In genomic region chr3:144112437-144112836, GRCh38 we compare ENCODE assay signal across 10 cellular contexts.
"Had no signal": no experiment of that assay in that cellular context is flagged by ENCODE, and none has a peak within 500 bp of the region (broad histone marks: within the 10 kb centered on the region; RNA-seq: fewer than 3 reads in every experiment).

No MANE protein-coding gene starts in this region.

- H3K36me3 ChIP-seq: upper lobe of right lung had no signal

- H3K27me3 ChIP-seq: upper lobe of right lung had no signal

- DNase-seq: activated CD4-positive, alpha-beta memory T cell treated with anti-CD3 and anti-CD28 coated beads for 36 hours; activated gamma-delta T cell treated with Interleukin-2 at 50 U/mL for 16 hours; activated naive CD8-positive, alpha-beta T cell treated with anti-CD3 and anti-CD28 coated beads for 36 hours; activated T-cell treated with anti-CD3 and anti-CD28 coated beads, Interleukin-2, amount 50 U/mL, for 72 hours; left colon; stimulated activated CD4-positive, alpha-beta T cell treated with anti-CD3 and anti-CD28 coated beads, Interleukin-2, amount 100 ng/mL, for 48 hours; stimulated activated CD8-positive, alpha-beta memory T cell treated with anti-CD3 and anti-CD28 coated beads, Interleukin-4, amount 100 ng/mL, for 48 hours; stimulated activated naive CD8-positive, alpha-beta T cell treated with anti-CD3 and anti-CD28 coated beads, Interleukin-15, Interleukin-2, amounts not matched to agents 100 U/mL and 50 U/mL, for 24 hours; upper lobe of right lung had no signal

- H3K4me3 ChIP-seq: upper lobe of right lung had no signal

- H3K27ac ChIP-seq: upper lobe of right lung had no signal

- ATAC-seq: activated T-cell treated with anti-CD3 and anti-CD28 coated beads, Interleukin-2, amount 50 U/mL, for 72 hours; left colon; natural killer cell treated with Interleukin-12 subunit alpha and Interleukin-12 subunit beta and Interleukin-15 and Interleukin-18, amount 100 ng/mL, for 72 hours; stimulated activated naive CD8-positive, alpha-beta T cell treated with anti-CD3 and anti-CD28 coated beads, Interleukin-15, Interleukin-2, amounts not matched to agents 100 U/mL and 50 U/mL, for 24 hours; upper lobe of right lung had no signal

- H3K4me1 ChIP-seq: upper lobe of right lung had no signal

- H3K9me3 ChIP-seq: upper lobe of right lung had no signal
